ENCODE assay signal across 1 cellular context in the genomic region with DNA sequence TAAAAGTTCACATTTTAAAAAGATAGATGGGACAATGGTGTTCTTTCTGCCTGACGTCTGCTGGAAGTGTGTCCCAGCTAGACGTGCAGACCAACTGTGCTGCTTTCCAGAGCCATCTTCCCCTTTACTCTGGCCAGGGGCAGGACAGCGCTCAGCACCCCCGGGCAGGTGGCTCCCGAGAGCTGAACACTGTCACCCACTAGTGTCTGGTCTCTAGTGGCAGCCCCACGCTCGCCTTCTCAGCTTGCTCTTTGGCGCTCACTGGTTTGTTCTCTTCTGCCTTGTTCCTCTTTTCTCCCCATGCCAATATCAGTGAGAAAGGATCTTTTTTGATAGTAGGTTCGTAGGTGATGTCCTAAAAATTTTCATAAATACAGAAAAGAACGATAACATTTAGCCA.
TF ChIP-seq lines count a peak whose summit lies in the region.

No MANE protein-coding gene starts in this region.

TF ChIP-seq in HepG2, 621 proteins besides CTCF, POLR2A, EP300 and RAD21:
- TF ChIP-seq NR1H2 (CRISPR knock-in tag; IDR thresholded peaks at IDR 0.05; ENCODE audit: borderline replicate concordance, low read depth) (no peak), ZNF609 (CRISPR knock-in tag; IDR thresholded peaks at IDR 0.05; ENCODE audit: borderline replicate concordance) (no peak), ZNF329 (CRISPR knock-in tag; IDR thresholded peaks at IDR 0.05; ENCODE audit: low read depth) (no peak), ZNF180 (CRISPR knock-in tag; IDR thresholded peaks at IDR 0.05; ENCODE audit: borderline replicate concordance, low read depth) (no peak), ZNF557 (CRISPR knock-in tag; IDR thresholded peaks at IDR 0.05) (no peak), RFX3 (CRISPR knock-in tag; IDR thresholded peaks at IDR 0.05) (no peak)
- TF ChIP-seq, protein P1, sequence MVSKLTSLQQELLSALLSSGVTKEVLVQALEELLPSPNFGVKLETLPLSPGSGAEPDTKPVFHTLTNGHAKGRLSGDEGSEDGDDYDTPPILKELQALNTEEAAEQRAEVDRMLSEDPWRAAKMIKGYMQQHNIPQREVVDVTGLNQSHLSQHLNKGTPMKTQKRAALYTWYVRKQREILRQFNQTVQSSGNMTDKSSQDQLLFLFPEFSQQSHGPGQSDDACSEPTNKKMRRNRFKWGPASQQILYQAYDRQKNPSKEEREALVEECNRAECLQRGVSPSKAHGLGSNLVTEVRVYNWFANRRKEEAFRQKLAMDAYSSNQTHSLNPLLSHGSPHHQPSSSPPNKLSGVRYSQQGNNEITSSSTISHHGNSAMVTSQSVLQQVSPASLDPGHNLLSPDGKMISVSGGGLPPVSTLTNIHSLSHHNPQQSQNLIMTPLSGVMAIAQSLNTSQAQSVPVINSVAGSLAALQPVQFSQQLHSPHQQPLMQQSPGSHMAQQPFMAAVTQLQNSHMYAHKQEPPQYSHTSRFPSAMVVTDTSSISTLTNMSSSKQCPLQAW (CRISPR knock-in tag; IDR thresholded peaks at IDR 0.05), result no peak
